Comparison of ENCODE assay signal across 10 cellular contexts in genomic region chr10:73968101-73968515, GRCh38. TPM values are rescaled to one million over a fixed set of nuclear protein-coding genes. Genes with fewer than 3 reads are reported as not detected.
DNase-seq lines count a peak whose midpoint lies in the region; ATAC-seq and TF ChIP-seq lines count a peak whose summit lies in the region.
"Had no signal": no experiment of that assay in that cellular context is flagged by ENCODE, and none has a peak within 500 bp of the region (broad histone marks: within the 10 kb centered on the region; RNA-seq: fewer than 3 reads in every experiment).

No MANE protein-coding gene starts in this region.

- H3K4me3 Mint-ChIP-seq in CD8-positive, alpha-beta T cell, result peak overlapping the region; percentile 29
- H3K4me3 Mint-ChIP-seq in osteocyte (ENCODE audit: unreplicated experiment), result no peak overlapping the region

- no peak overlapping the region for H3K9ac ChIP-seq in Karpas-422 (ENCODE audit: low read length)

- in situ Hi-C loops in Panc1 (cut with HindIII; ENCODE audit: low pct_unique_long_range_greater_than_20kb, low sequenced_read_pairs), result loop anchor here (10.0 kb wide), 1 partner anchor 47 kb away; no protein-coding TSS in a partner anchor

- H3K4me1 ChIP-seq in CD8-positive, alpha-beta T cell (ENCODE audit: insufficient read depth, low read length), result no peaks in the 10 kb centered on the region
- H3K4me1 ChIP-seq in Panc1 (ENCODE audit: control insufficient read depth, insufficient read depth, low read length) (peaks cover 60% of the 10 kb centered on the region), body of pancreas (peaks cover 12% of the 10 kb centered on the region), Karpas-422 (ENCODE audit: low read length) (no peaks in the 10 kb centered on the region)

- H3K79me2 ChIP-seq in Karpas-422 (ENCODE audit: low read length), result no peaks in the 10 kb centered on the region

- no TSS peak for BruUV-seq in Panc1 (replicated peaks; lab: Mats Ljungman, UMichigan)

- no peaks in the 10 kb centered on the region for H3K27me3 Mint-ChIP-seq in CD8-positive, alpha-beta T cell (ENCODE audit: low read depth)
- no peaks in the 10 kb centered on the region for H3K27me3 Mint-ChIP-seq in osteocyte (ENCODE audit: unreplicated experiment)

- no peaks in the 10 kb centered on the region for H3K9me3 Mint-ChIP-seq in CD8-positive, alpha-beta T cell
- no peaks in the 10 kb centered on the region for H3K9me3 Mint-ChIP-seq in osteocyte (ENCODE audit: unreplicated experiment)

- H3K27ac ChIP-seq in CD8-positive, alpha-beta T cell (ENCODE audit: low read depth, low read length), result no peak overlapping the region
- H3K27ac ChIP-seq in Panc1 (ENCODE audit: low read length) (peak overlapping the region; percentile 99), body of pancreas (no peak overlapping the region), Karpas-422 (ENCODE audit: low read length) (no peak overlapping the region)

- H3K9me2 ChIP-seq in Karpas-422 (replicated peaks; ENCODE audit: insufficient read depth, low read length), result no peaks in the 10 kb centered on the region

- H3K36me3 Mint-ChIP-seq in CD8-positive, alpha-beta T cell, result no peaks in the 10 kb centered on the region
- H3K36me3 Mint-ChIP-seq in osteocyte (ENCODE audit: unreplicated experiment), result no peaks in the 10 kb centered on the region

- H4K20me1 ChIP-seq in Karpas-422 (ENCODE audit: insufficient read depth, low read depth, low read length), result no peaks in the 10 kb centered on the region

- H3K4me2 ChIP-seq in Karpas-422 (ENCODE audit: low read depth, low read length, poor library complexity, severe bottlenecking), result no peak overlapping the region

- CTCF ChIA-PET in CD8-positive, alpha-beta T cell (lab: Charles Lee), result interaction anchor here (1.1 to 2.7 kb wide), 5 partner anchors 9 to 88 kb away, joined by 3 to 8 read pairs (median 5); no protein-coding TSS in a partner anchor
- CTCF ChIA-PET in Panc1 (lab: Charles Lee), result interaction anchor here (0.7 kb wide), 1 partner anchor 16 kb away, joined by 6 read pairs; no protein-coding TSS in a partner anchor

- H3K4me1 Mint-ChIP-seq in CD8-positive, alpha-beta T cell (ENCODE audit: low read depth), result peaks cover 9% of the 10 kb centered on the region
- peaks cover 45% of the 10 kb centered on the region for H3K4me1 Mint-ChIP-seq in osteocyte (ENCODE audit: unreplicated experiment)

- H3K36me3 ChIP-seq in CD8-positive, alpha-beta T cell (ENCODE audit: insufficient read depth, low read length), result no peaks in the 10 kb centered on the region
- H3K36me3 ChIP-seq in Panc1 (ENCODE audit: control insufficient read depth, insufficient read depth, low read length), result no peaks in the 10 kb centered on the region
- no peaks in the 10 kb centered on the region for H3K36me3 ChIP-seq in body of pancreas (replicated peaks in 1 of 2; ENCODE audit: insufficient read depth in 1 of 2, low read depth in 2 of 2)
- no peaks in the 10 kb centered on the region for H3K36me3 ChIP-seq in Karpas-422 (ENCODE audit: insufficient read depth, low read length)

- H3K27me3 ChIP-seq in CD8-positive, alpha-beta T cell (ENCODE audit: insufficient read depth, low read length), result no peaks in the 10 kb centered on the region
- H3K27me3 ChIP-seq in Panc1 (ENCODE audit: control insufficient read depth, insufficient read depth, low read length), result no peaks in the 10 kb centered on the region
- H3K27me3 ChIP-seq in body of pancreas, result no peaks in the 10 kb centered on the region
- H3K27me3 ChIP-seq in Karpas-422 (ENCODE audit: low read length), result no peaks in the 10 kb centered on the region

- H2AFZ ChIP-seq in Karpas-422 (ENCODE audit: low read length), result no peak overlapping the region

- TF ChIP-seq CTCF in CD8-positive, alpha-beta T cell (IDR thresholded peaks at IDR 0.05), result no peak
- TF ChIP-seq CTCF in Panc1 (IDR thresholded peaks at IDR 0.05) (no peak), osteocyte (IDR thresholded peaks at IDR 0.05) (no peak), body of pancreas (IDR thresholded peaks at IDR 0.05) (no peak)

- peak; percentile 34 for ATAC-seq in CD8-positive, alpha-beta T cell
- no peak for ATAC-seq in Panc1
- no peak for ATAC-seq in body of pancreas

- H3K27ac Mint-ChIP-seq in CD8-positive, alpha-beta T cell, result no peak overlapping the region
- peak overlapping the region; percentile 97 for H3K27ac Mint-ChIP-seq in osteocyte (ENCODE audit: unreplicated experiment)

- 77 to 89% methylated on average over 5 of the region's 5 CpGs for WGBS in body of pancreas, 2 donors

- intact Hi-C loops in CD8-positive, alpha-beta T cell (cut with DNase I, micrococcal nuclease), result no loop called here
- intact Hi-C loops in Panc1 (cut with micrococcal nuclease; ENCODE audit: unreplicated experiment) (no loop called here), body of pancreas (cut with DNase I) (no loop called here)

- no peaks in the 10 kb centered on the region for H3K9me3 ChIP-seq in CD8-positive, alpha-beta T cell (ENCODE audit: low read length)
- no peaks in the 10 kb centered on the region for H3K9me3 ChIP-seq in Panc1 (ENCODE audit: control insufficient read depth, insufficient read depth, low read depth, low read length)
- no peaks in the 10 kb centered on the region for H3K9me3 ChIP-seq in body of pancreas
- H3K9me3 ChIP-seq in Karpas-422 (ENCODE audit: low read length), result no peaks in the 10 kb centered on the region
- H3K9me3 ChIP-seq: Caco-2 had no signal

- no peak for TF ChIP-seq POLR2A in body of pancreas (IDR thresholded peaks at IDR 0.05)

- no peak overlapping the region for H3K4me3 ChIP-seq in CD8-positive, alpha-beta T cell (ENCODE audit: low read depth, low read length)
- no peak overlapping the region for H3K4me3 ChIP-seq in Panc1 (ENCODE audit: low read depth in 2 of 2, low read length in 2 of 2)
- no peak overlapping the region for H3K4me3 ChIP-seq in body of pancreas
- H3K4me3 ChIP-seq in Karpas-422 (ENCODE audit: low read length), result no peak overlapping the region

- peak in 4 of 7 experiments; percentile 6 to 43 (median 12) for DNase-seq in CD8-positive, alpha-beta T cell
- DNase-seq in Panc1 (ENCODE audit: low read depth, low spot score) (no peak), fibroblast of gingiva (ENCODE audit: low read depth) (peak; percentile 14), osteocyte (ENCODE audit: extremely low spot score, unreplicated experiment) (no peak), NCI-H524 treated with DMSO at 0.1 percent for 48 hours (lab: John Stamatoyannopoulos, UW) (no peak), body of pancreas (no peak), SHP77 treated with DMSO at 0.1 percent for 48 hours (lab: John Stamatoyannopoulos, UW) (no peak), Karpas-422 (no peak)
- DNase-seq: Caco-2, NCI-H2227 treated with DMSO at 0.1 percent for 48 hours had no signal

- POLR2A ChIA-PET in CD8-positive, alpha-beta T cell (lab: Charles Lee), result interaction anchor here (1.0 to 1.1 kb wide), 2 partner anchors 24 to 25 kb away, joined by 3 read pairs; no protein-coding TSS in a partner anchor
- POLR2A ChIA-PET in Panc1 (lab: Charles Lee), result interaction anchor here (1.5 kb wide), 1 partner anchor 29 kb away, joined by 4 read pairs; no protein-coding TSS in a partner anchor

RNA-seq across cellular contexts. Expression of gene VCL, which starts 29.8 kb away (rescaled TPM):
- 1 to 10 TPM; 6.6 to 9.4 TPM for total RNA-seq in CD8-positive, alpha-beta T cell
- total RNA-seq in Panc1 (2021; ENCODE audit: unreplicated experiment) (495 TPM), osteocyte (338 and 340 TPM in 2 replicates), body of pancreas (10 to 100 TPM; 24.4 to 31.6 TPM)
- 227 TPM for polyA plus RNA-seq in Panc1 (2012; ENCODE audit: insufficient read length)
- total RNA-seq in Karpas-422 (2014; rRNA removed; shearing (Covaris generic); ENCODE audit: low replicate concordance), result 37.6 and 50.5 TPM in 2 replicates

RNA-seq across cellular contexts. Expression of gene PLAU, which starts 57.2 kb away (rescaled TPM):
- under 1 TPM in 1 of 2 experiments, not detected in 1; 0.11 TPM for total RNA-seq in CD8-positive, alpha-beta T cell
- 305 TPM for total RNA-seq in Panc1 (2021; ENCODE audit: unreplicated experiment)
- polyA plus RNA-seq in Panc1 (2012; ENCODE audit: insufficient read length), result 162 TPM
- 112 and 118 TPM in 2 replicates for total RNA-seq in osteocyte
- total RNA-seq in body of pancreas, result 1 to 10 TPM; 1.6 to 4.3 TPM
- 3.2 and 6.3 TPM in 2 replicates for total RNA-seq in Karpas-422 (2014; rRNA removed; shearing (Covaris generic); ENCODE audit: low replicate concordance)

Comparison
In these comparisons a context has a peak if more than half of its experiments do, and no peak if none do; other contexts are left out.
1. DNase-seq: peak in CD8-positive, alpha-beta T cell (4 of 7) and fibroblast of gingiva (single experiment); none in Panc1 (single experiment), osteocyte (single experiment), NCI-H524 treated with DMSO at 0.1 percent for 48 hours (single experiment), body of pancreas (0 of 4), SHP77 treated with DMSO at 0.1 percent for 48 hours (single experiment) and Karpas-422 (single experiment).
2. RNA of gene PLAU, which starts 57.2 kb away (total RNA-seq): 305 TPM in Panc1 (single experiment) and 112 to 118 TPM in osteocyte; 1.6 to 4.3 TPM in body of pancreas, 3.2 to 6.3 TPM in Karpas-422 and 0.11 TPM in CD8-positive, alpha-beta T cell; every median in the first group is over 10 times any median in the second.